In genomic region chr2:157257312-157258252, GRCh38 we compare ENCODE assay signal across 10 cellular contexts. TPM values are rescaled to one million over a fixed set of nuclear protein-coding genes. Genes with fewer than 3 reads are reported as not detected.
A peak's percentile ranks its signal among the peaks of the same experiment; 100 is the strongest.
DNase-seq lines count a peak whose midpoint lies in the region; ATAC-seq, FAIRE-seq and TF ChIP-seq lines count a peak whose summit lies in the region.
"Had no signal": no experiment of that assay in that cellular context is flagged by ENCODE, and none has a peak within 500 bp of the region (broad histone marks: within the 10 kb centered on the region; RNA-seq: fewer than 3 reads in every experiment).

Gene GALNT5 (plus strand): TSS chr2:157257705. CDS start chr2:157258083, 378 bp downstream.

- H3K36me3 ChIP-seq in bronchial epithelial cell (ENCODE audit: control insufficient read depth, insufficient read depth, low read length) (no peaks in the 10 kb centered on the region), upper lobe of left lung (no peaks in the 10 kb centered on the region)
- H3K36me3 ChIP-seq: neutrophil had no signal

- no peak for TF ChIP-seq EP300 in upper lobe of left lung (IDR thresholded peaks at IDR 0.05)

- no peaks in the 10 kb centered on the region for H3K9me3 Mint-ChIP-seq in activated CD8-positive, alpha-beta memory T cell treated with anti-CD3 and anti-CD28 coated beads, Interleukin-2, amount 10 ng/mL, durations not matched to agents 7 days and 5 days (ENCODE audit: low read depth)

- H3K27ac ChIP-seq in upper lobe of left lung: peak within 1 kb of the TSS; percentile 50 to 84 (median 62)
- H3K27ac ChIP-seq: neutrophil had no signal

- WGBS in upper lobe of left lung, 2 donors: 8 to 10% methylated on average over 13 to 15 of the region's 15 CpGs

- H3K4me3 ChIP-seq in bronchial epithelial cell (ENCODE audit: low read depth, low read length) (peak within 1 kb of the TSS; percentile 47), upper lobe of left lung (peak within 1 kb of the TSS; percentile 2 to 52 (median 42))

- CTCF ChIA-PET in activated CD8-positive, alpha-beta memory T cell treated with anti-CD3 and anti-CD28 coated beads, Interleukin-2, amount 10 ng/mL, durations not matched to agents 7 days and 5 days (lab: Charles Lee): interaction anchor here (0.7 to 1.1 kb wide), 2 partner anchors 45 to 767 kb away, joined by 3 read pairs; no protein-coding TSS in a partner anchor

- peaks cover 3% of the 10 kb centered on the region for H3K36me3 Mint-ChIP-seq in activated CD8-positive, alpha-beta memory T cell treated with anti-CD3 and anti-CD28 coated beads, Interleukin-2, amount 10 ng/mL, durations not matched to agents 7 days and 5 days
- H3K36me3 Mint-ChIP-seq: CD4-positive, CD25-positive, alpha-beta regulatory T cell had no signal

- DNase-seq in activated CD8-positive, alpha-beta memory T cell treated with anti-CD3 and anti-CD28 coated beads, Interleukin-2, amount 10 ng/mL, durations not matched to agents 7 days and 5 days: no peak
- DNase-seq in activated CD8-positive, alpha-beta memory T cell treated with anti-CD3 and anti-CD28 coated beads, Interleukin-2, amount 50 U/mL, for 4 hours: no peak
- DNase-seq in bronchial epithelial cell (ENCODE audit: low read depth) (peak; percentile 70), left kidney (ENCODE audit: low read depth, low spot score) (peak; percentile 86), upper lobe of left lung (peak in 1 of 2 donors; percentile 42), NCI-H2029 treated with DMSO at 0.1 percent for 48 hours (lab: John Stamatoyannopoulos, UW) (no peak), RKO (ENCODE audit: low spot score) (no peak)

- H3K27me3 ChIP-seq in bronchial epithelial cell (ENCODE audit: control insufficient read depth, insufficient read depth, low read length): no peaks in the 10 kb centered on the region
- no peaks in the 10 kb centered on the region for H3K27me3 ChIP-seq in upper lobe of left lung

- H3K4me1 Mint-ChIP-seq in activated CD8-positive, alpha-beta memory T cell treated with anti-CD3 and anti-CD28 coated beads, Interleukin-2, amount 10 ng/mL, durations not matched to agents 7 days and 5 days: peaks cover 28% of the 10 kb centered on the region

- FAIRE-seq in bronchial epithelial cell (lab: Jason Lieb, UNC): no peak

- peaks cover 0 to 19% (median 5%) of the 10 kb centered on the region in 4 donors for H3K4me1 ChIP-seq in upper lobe of left lung

- H3K27me3 Mint-ChIP-seq in activated CD8-positive, alpha-beta memory T cell treated with anti-CD3 and anti-CD28 coated beads, Interleukin-2, amount 10 ng/mL, durations not matched to agents 7 days and 5 days: no peaks in the 10 kb centered on the region
- H3K27me3 Mint-ChIP-seq: CD4-positive, CD25-positive, alpha-beta regulatory T cell had no signal

- no peak for TF ChIP-seq CTCF in bronchial epithelial cell (IDR thresholded peaks at IDR 0.05; ENCODE audit: insufficient read depth, low read length, severe bottlenecking)
- TF ChIP-seq CTCF in upper lobe of left lung (IDR thresholded peaks at IDR 0.05): no peak

- H3K27ac Mint-ChIP-seq in activated CD8-positive, alpha-beta memory T cell treated with anti-CD3 and anti-CD28 coated beads, Interleukin-2, amount 10 ng/mL, durations not matched to agents 7 days and 5 days: peak within 1 kb of the TSS; percentile 41
- H3K27ac Mint-ChIP-seq: CD4-positive, CD25-positive, alpha-beta regulatory T cell had no signal

- no peaks in the 10 kb centered on the region for H3K9me3 ChIP-seq in upper lobe of left lung
- H3K9me3 ChIP-seq: neutrophil had no signal

- TF ChIP-seq POLR2A in upper lobe of left lung (IDR thresholded peaks at IDR 0.05): peak in 1 of 4 donors; percentile 53

- H3K4me3 Mint-ChIP-seq in activated CD8-positive, alpha-beta memory T cell treated with anti-CD3 and anti-CD28 coated beads, Interleukin-2, amount 10 ng/mL, durations not matched to agents 7 days and 5 days: no peak within 1 kb of the TSS
- H3K4me3 Mint-ChIP-seq: CD4-positive, CD25-positive, alpha-beta regulatory T cell had no signal

- ATAC-seq in activated CD8-positive, alpha-beta memory T cell treated with anti-CD3 and anti-CD28 coated beads, Interleukin-2, amount 10 ng/mL, durations not matched to agents 7 days and 5 days: no peak
- ATAC-seq in upper lobe of left lung (ENCODE audit: low FRiP score in 2 of 2) (peak; percentile 53 to 65), HG03432 (IDR thresholded peaks at IDR 0.05; ENCODE audit: unreplicated experiment) (no peak)

RNA-seq across cellular contexts. Expression of gene GALNT5, which starts in this region (rescaled TPM):
- not detected for total RNA-seq in activated CD8-positive, alpha-beta memory T cell treated with anti-CD3 and anti-CD28 coated beads, Interleukin-2, amount 10 ng/mL, durations not matched to agents 7 days and 5 days
- 13.6 and 26.1 TPM in 2 replicates for total RNA-seq in bronchial epithelial cell
- total RNA-seq in upper lobe of left lung: 10 to 100 TPM; 23.0 to 42.9 (median 24.4) TPM
- total RNA-seq: CD4-positive, CD25-positive, alpha-beta regulatory T cell had no signal

Comparison
In these comparisons a context has a peak if more than half of its experiments do, and no peak if none do; other contexts are left out.
1. RNA of gene GALNT5 (total RNA-seq): 13.6 to 26.1 TPM in bronchial epithelial cell and 23.0 to 42.9 TPM in upper lobe of left lung; not detected in activated CD8-positive, alpha-beta memory T cell treated with anti-CD3 and anti-CD28 coated beads, Interleukin-2, amount 10 ng/mL, durations not matched to agents 7 days and 5 days; every median in the first group is over 10 times any median in the second.
2. ATAC-seq: peak in upper lobe of left lung (2 of 2); none in activated CD8-positive, alpha-beta memory T cell treated with anti-CD3 and anti-CD28 coated beads, Interleukin-2, amount 10 ng/mL, durations not matched to agents 7 days and 5 days (single experiment) and HG03432 (single experiment).
3. DNase-seq: peak in bronchial epithelial cell (single experiment) and left kidney (single experiment); none in activated CD8-positive, alpha-beta memory T cell treated with anti-CD3 and anti-CD28 coated beads, Interleukin-2, amount 10 ng/mL, durations not matched to agents 7 days and 5 days (single experiment), activated CD8-positive, alpha-beta memory T cell treated with anti-CD3 and anti-CD28 coated beads, Interleukin-2, amount 50 U/mL, for 4 hours (single experiment), NCI-H2029 treated with DMSO at 0.1 percent for 48 hours (single experiment) and RKO (single experiment).